Comparison of ENCODE assay signal across 15 cellular contexts in genomic region chr3:58202917-58203360, GRCh38. TPM values are rescaled to one million over a fixed set of nuclear protein-coding genes. Genes with fewer than 3 reads are reported as not detected.
DNase-seq lines count a peak whose midpoint lies in the region; ATAC-seq, FAIRE-seq and TF ChIP-seq lines count a peak whose summit lies in the region.
"Had no signal": no experiment of that assay in that cellular context is flagged by ENCODE, and none has a peak within 500 bp of the region (broad histone marks: within the 10 kb centered on the region; RNA-seq: fewer than 3 reads in every experiment).

No MANE protein-coding gene starts in this region.

- H4K20me1 ChIP-seq in BLaER1 treated with 17β-estradiol and CSF1 and Interleukin-3, amounts not matched to agents 10 nM and 100 nM: no peaks in the 10 kb centered on the region

- peaks cover 0 to 13% (median 6%) of the 10 kb centered on the region in 11 experiments; a peak in 12 of 22 replicates for H3K9me3 ChIP-seq in BLaER1 treated with 17β-estradiol and CSF1 and Interleukin-3, amounts not matched to agents 10 nM and 100 nM (replicated peaks in 1 of 11)
- H3K9me3 ChIP-seq in ascending aorta: no peaks in the 10 kb centered on the region
- H3K9me3 ChIP-seq: left ventricle myocardium inferior, upper lobe of left lung had no signal

- no peaks in the 10 kb centered on the region for H3K36me3 ChIP-seq in BLaER1 treated with 17β-estradiol and CSF1 and Interleukin-3, amounts not matched to agents 10 nM and 100 nM
- H3K36me3 ChIP-seq in ascending aorta: no peaks in the 10 kb centered on the region
- H3K36me3 ChIP-seq: left ventricle myocardium inferior, upper lobe of left lung had no signal

- peak; percentile 79 for FAIRE-seq in GM19239 (lab: Jason Lieb, UNC)
- FAIRE-seq: G401.6 had no signal

- H3K9ac ChIP-seq in BLaER1 treated with 17β-estradiol and CSF1 and Interleukin-3, amounts not matched to agents 10 nM and 100 nM: peak overlapping the region in 1 of 11 experiments; percentile 28; a peak in 1 of 22 replicates
- H3K9ac ChIP-seq: parathyroid adenoma had no signal

- H3K4me1 ChIP-seq in BLaER1 treated with 17β-estradiol and CSF1 and Interleukin-3, amounts not matched to agents 10 nM and 100 nM: peaks cover 18 to 43% (median 31%) of the 10 kb centered on the region in 10 experiments
- H3K4me1 ChIP-seq in ascending aorta: peaks cover 0 to 12% of the 10 kb centered on the region in 2 donors
- H3K4me1 ChIP-seq: parathyroid adenoma had no signal

- peak overlapping the region in 9 of 11 experiments; percentile 14 to 65 (median 53); a peak in 17 of 22 replicates for H3K4me2 ChIP-seq in BLaER1 treated with 17β-estradiol and CSF1 and Interleukin-3, amounts not matched to agents 10 nM and 100 nM

- intact Hi-C loops in ascending aorta (cut with DNase I): no loop called here

- ATAC-seq in HG02763 (IDR thresholded peaks at IDR 0.05; ENCODE audit: unreplicated experiment): peak; percentile 73

- H3K27ac ChIP-seq in BLaER1 treated with 17β-estradiol and CSF1 and Interleukin-3, amounts not matched to agents 10 nM and 100 nM: no peak overlapping the region
- no peak overlapping the region for H3K27ac ChIP-seq in ascending aorta
- H3K27ac ChIP-seq: left ventricle myocardium inferior, parathyroid adenoma, upper lobe of left lung had no signal

- no peak for DNase-seq in GM19239 (ENCODE audit: insufficient read length, low spot score)
- peak; percentile 43 to 77 for DNase-seq in NCI-H524 (lab: John Stamatoyannopoulos, UW)
- DNase-seq in ascending aorta (ENCODE audit: low spot score in 2 of 2): no peak
- DNase-seq in DMS53 treated with DMSO at 0.1 percent for 48 hours (lab: John Stamatoyannopoulos, UW; ENCODE audit: unreplicated experiment): no peak
- DNase-seq in NCI-H774 (lab: John Stamatoyannopoulos, UW): no peak
- DNase-seq in stimulated activated CD4-positive, alpha-beta T cell treated with anti-CD3 and anti-CD28 coated beads, Interleukin-2, amount 100 ng/mL, for 48 hours: no peak
- DNase-seq: activated CD4-positive, alpha-beta T cell treated with anti-CD3 and anti-CD28 coated beads for 1 hour; activated naive CD4-positive, alpha-beta T cell treated with Interleukin-2 at 50 U/mL for 16 hours; left ventricle myocardium inferior; upper lobe of left lung had no signal

- no peaks in the 10 kb centered on the region for H3K27me3 ChIP-seq in BLaER1 treated with 17β-estradiol and CSF1 and Interleukin-3, amounts not matched to agents 10 nM and 100 nM
- no peaks in the 10 kb centered on the region for H3K27me3 ChIP-seq in ascending aorta
- H3K27me3 ChIP-seq: upper lobe of left lung had no signal

- H3K4me3 ChIP-seq in BLaER1 treated with 17β-estradiol and CSF1 and Interleukin-3, amounts not matched to agents 10 nM and 100 nM: no peak overlapping the region
- H3K4me3 ChIP-seq in ascending aorta: no peak overlapping the region
- H3K4me3 ChIP-seq: left ventricle myocardium inferior, upper lobe of left lung had no signal

- no peak for TF ChIP-seq CTCF in ascending aorta (IDR thresholded peaks at IDR 0.05)

RNA-seq across cellular contexts. Expression of gene DNASE1L3, which starts 7.8 kb away (rescaled TPM):
- total RNA-seq in ascending aorta: 10.0 TPM
- total RNA-seq: H4 had no signal

RNA-seq across cellular contexts. Expression of gene ABHD6, which starts 34.7 kb away (rescaled TPM):
- 6.9 TPM for total RNA-seq in ascending aorta

Comparison
In these comparisons a context has a peak if more than half of its experiments do, and no peak if none do; other contexts are left out.
1. DNase-seq: peak in NCI-H524 (2 of 2); none in GM19239 (single experiment), ascending aorta (0 of 2), DMS53 treated with DMSO at 0.1 percent for 48 hours (single experiment), NCI-H774 (single experiment) and stimulated activated CD4-positive, alpha-beta T cell treated with anti-CD3 and anti-CD28 coated beads, Interleukin-2, amount 100 ng/mL, for 48 hours (0 of 2).